Comparison of ENCODE assay signal across 8 cellular contexts in genomic region chr1:235971571-235972315, GRCh38.
DNase-seq lines count a peak whose midpoint lies in the region; ATAC-seq and TF ChIP-seq lines count a peak whose summit lies in the region.

No MANE protein-coding gene starts in this region.

- peak overlapping the region; percentile 92 for H3K27ac Mint-ChIP-seq in activated T-cell treated with anti-CD3 and anti-CD28 coated beads, Interleukin-2, amount 50 U/mL, for 24 hours

- TF ChIP-seq EP300 in esophagus muscularis mucosa (IDR thresholded peaks at IDR 0.05): no peak

- TF ChIP-seq CTCF in IMR-90 (conservative IDR thresholded peaks at IDR 0.05; ENCODE audit: low read depth, low read length) (peak; percentile 96), esophagus muscularis mucosa (IDR thresholded peaks at IDR 0.05) (peak; percentile 85 to 94 (median 87))

- H3K9me3 Mint-ChIP-seq in activated T-cell treated with anti-CD3 and anti-CD28 coated beads, Interleukin-2, amount 50 U/mL, for 24 hours: no peaks in the 10 kb centered on the region

- peak overlapping the region; percentile 89 for H3K4me2 ChIP-seq in IMR-90 (ENCODE audit: low read depth, low read length)

- H2AK5ac ChIP-seq in IMR-90 (ENCODE audit: low read depth, low read length): peak overlapping the region; percentile 60; the same call in 1 of the 2 replicates

- peak; percentile 95 for ATAC-seq in GM21528 (IDR thresholded peaks at IDR 0.05; ENCODE audit: low FRiP score, unreplicated experiment)
- peak; percentile 96 for ATAC-seq in IMR-90 (ENCODE audit: low read depth)

- H2BK120ac ChIP-seq in IMR-90 (ENCODE audit: low read depth, low read length): peak overlapping the region; percentile 97

- peak overlapping the region; percentile 99 for H3K4ac ChIP-seq in IMR-90 (ENCODE audit: low read depth, low read length)

- H3K4me1 ChIP-seq in IMR-90 (ENCODE audit: control insufficient read depth, insufficient read depth, low read length) (peaks cover 14% of the 10 kb centered on the region), esophagus muscularis mucosa (peaks cover 15 to 22% (median 21%) of the 10 kb centered on the region in 4 donors), muscle layer of duodenum (ENCODE audit: control insufficient read depth in 1 of 2, insufficient read depth in 2 of 2, low read length in 2 of 2) (peaks cover 5 to 6% of the 10 kb centered on the region in 2 donors)

- dilution Hi-C loops in IMR-90 (cut with HindIII; ENCODE audit: low sequenced_read_pairs, unreplicated experiment): no loop called here

- no peaks in the 10 kb centered on the region for H3K79me1 ChIP-seq in IMR-90 (ENCODE audit: low read depth in 1 of 2, low read length in 2 of 2)

- peaks cover 17% of the 10 kb centered on the region for H3K4me1 Mint-ChIP-seq in activated T-cell treated with anti-CD3 and anti-CD28 coated beads, Interleukin-2, amount 50 U/mL, for 24 hours (ENCODE audit: low read depth)

- H3K9ac ChIP-seq in IMR-90 (ENCODE audit: low read depth, low read length): peak overlapping the region; percentile 91

- in situ Hi-C loops in IMR-90 (cut with MboI; ENCODE audit: low sequenced_read_pairs): loop anchor here (5.0 to 10.0 kb wide), 2 partner anchors 109 to 457 kb away; no protein-coding TSS in a partner anchor

- H4K20me1 ChIP-seq in IMR-90 (ENCODE audit: insufficient read depth, low read length): no peaks in the 10 kb centered on the region

- H2BK20ac ChIP-seq in IMR-90 (ENCODE audit: low read depth, low read length): peak overlapping the region; percentile 87

- peak; percentile 78 for DNase-seq in DMS79 (lab: John Stamatoyannopoulos, UW)
- peak; percentile 93 for DNase-seq in IMR-90
- DNase-seq in OCI-M2 (lab: John Stamatoyannopoulos, UW; ENCODE audit: unreplicated experiment): peak; percentile 79
- DNase-seq in activated T-cell treated with anti-CD3 and anti-CD28 coated beads, Interleukin-2, amount 50 U/mL, for 24 hours: peak; percentile 92
- DNase-seq in esophagus muscularis mucosa (ENCODE audit: extremely low spot score): peak; percentile 98
- DNase-seq in stimulated activated CD8-positive, alpha-beta memory T cell treated with anti-CD3 and anti-CD28 coated beads, Interleukin-7, amount 100 ng/mL, for 24 hours (ENCODE audit: low read depth): peak; percentile 84

- H2BK5ac ChIP-seq in IMR-90 (ENCODE audit: low read depth, low read length, poor library complexity, severe bottlenecking): peak overlapping the region; percentile 96

- H3K27me3 ChIP-seq in IMR-90 (ENCODE audit: control insufficient read depth, insufficient read depth, low read length) (no peaks in the 10 kb centered on the region), esophagus muscularis mucosa (no peaks in the 10 kb centered on the region), muscle layer of duodenum (ENCODE audit: low read depth, low read length) (no peaks in the 10 kb centered on the region)

- CTCF ChIA-PET in IMR-90 (lab: Yijun Ruan, JAX): interaction anchor here (0.5 to 2.3 kb wide), 56 partner anchors 9 to 467 kb away, joined by 3 to 27 read pairs (median 4); partner anchors contain the start of genes B3GALNT2, LYST and NID1

- peak; percentile 97 for TF ChIP-seq RAD21 in IMR-90 (IDR thresholded peaks at IDR 0.05; ENCODE audit: low read length)

- H3K9me3 ChIP-seq in IMR-90 (ENCODE audit: control insufficient read depth, insufficient read depth, low read length) (peaks cover 2% of the 10 kb centered on the region), esophagus muscularis mucosa (no peaks in the 10 kb centered on the region), muscle layer of duodenum (ENCODE audit: control insufficient read depth in 1 of 2, low read length in 2 of 2) (no peaks in the 10 kb centered on the region)

- H3K4me3 Mint-ChIP-seq in activated T-cell treated with anti-CD3 and anti-CD28 coated beads, Interleukin-2, amount 50 U/mL, for 24 hours: peak overlapping the region; percentile 72

- peak overlapping the region; percentile 91 for H2BK15ac ChIP-seq in IMR-90 (ENCODE audit: low read depth, low read length)

- H3K27ac ChIP-seq in IMR-90 (ENCODE audit: insufficient read depth, low read length) (peak overlapping the region; percentile 95), esophagus muscularis mucosa (replicated peaks in 1 of 4) (peak overlapping the region; percentile 86 to 95 (median 92)), muscle layer of duodenum (ENCODE audit: low read length) (peak overlapping the region; percentile 97)

- H4K8ac ChIP-seq in IMR-90 (ENCODE audit: low read depth in 2 of 2, low read length in 2 of 2): peak overlapping the region; percentile 87 to 98

- H3K14ac ChIP-seq in IMR-90 (replicated peaks; ENCODE audit: low read depth, low read length): peak overlapping the region; percentile 93

- no peaks in the 10 kb centered on the region for H3K27me3 Mint-ChIP-seq in activated T-cell treated with anti-CD3 and anti-CD28 coated beads, Interleukin-2, amount 50 U/mL, for 24 hours

- H3K56ac ChIP-seq in IMR-90 (ENCODE audit: extremely low read depth, insufficient read depth, low read length): peak overlapping the region; percentile 97

- H4K91ac ChIP-seq in IMR-90 (ENCODE audit: insufficient read depth, low read depth, low read length): peak overlapping the region; percentile 95

- peaks cover 7% of the 10 kb centered on the region; the same call in 1 of the 2 replicates for H3K9me1 ChIP-seq in IMR-90 (ENCODE audit: insufficient read depth, low read length)

- intact Hi-C loops in IMR-90 (cut with micrococcal nuclease): loop anchor here (1.0 to 5.0 kb wide), 5 partner anchors 59 to 459 kb away; partner anchors contain the start of gene LYST
- intact Hi-C loops in esophagus muscularis mucosa (cut with DNase I): loop anchor here (5.0 to 10.0 kb wide), 4 partner anchors 93 to 459 kb away; partner anchors contain the start of genes LYST and NID1

- H3K23ac ChIP-seq in IMR-90 (ENCODE audit: low read depth, low read length): peak overlapping the region; percentile 95

- H3K36me3 Mint-ChIP-seq in activated T-cell treated with anti-CD3 and anti-CD28 coated beads, Interleukin-2, amount 50 U/mL, for 24 hours (ENCODE audit: low read depth): no peaks in the 10 kb centered on the region

- H2AFZ ChIP-seq in IMR-90 (replicated peaks; ENCODE audit: low read length, poor library complexity): peak overlapping the region; percentile 94

- TF ChIP-seq POLR2A in IMR-90 (IDR thresholded peaks at IDR 0.05; ENCODE audit: low read depth, low read length) (peak; percentile 68; the same call in 1 of the 2 replicates), esophagus muscularis mucosa (IDR thresholded peaks at IDR 0.05; ENCODE audit: low read depth) (no peak)

- H3K36me3 ChIP-seq in IMR-90 (ENCODE audit: control insufficient read depth, insufficient read depth, low read length): peaks cover 4% of the 10 kb centered on the region
- peaks cover 11 to 25% (median 19%) of the 10 kb centered on the region in 4 donors for H3K36me3 ChIP-seq in esophagus muscularis mucosa
- peaks cover 9 to 11% of the 10 kb centered on the region in 2 donors for H3K36me3 ChIP-seq in muscle layer of duodenum (ENCODE audit: control insufficient read depth in 1 of 2, insufficient read depth in 2 of 2, low read length in 2 of 2)

- H4K5ac ChIP-seq in IMR-90 (ENCODE audit: low read depth, low read length): peak overlapping the region; percentile 94

- peak overlapping the region; percentile 91 for H3K18ac ChIP-seq in IMR-90 (ENCODE audit: low read depth, low read length)

- 10% methylated on average over 2 of the region's 29 CpGs; no CpG with 5 or more reads in 1 of the 2 experiments for WGBS in IMR-90 (ENCODE audit: extremely low coverage in 2 of 2, insufficient read length in 1 of 2), 2 experiments
- 7% methylated on average over 26 of the region's 29 CpGs for WGBS in esophagus muscularis mucosa

- no TSS peak for BruUV-seq in IMR-90 (replicated peaks; lab: Mats Ljungman, UMichigan)

- H3K4me3 ChIP-seq in IMR-90 (ENCODE audit: insufficient read depth, low read depth, low read length): peak overlapping the region; percentile 40
- H3K4me3 ChIP-seq in esophagus muscularis mucosa: peak overlapping the region; percentile 41 to 56 (median 52)
- peak overlapping the region; percentile 57 to 66 for H3K4me3 ChIP-seq in muscle layer of duodenum (ENCODE audit: low read depth in 1 of 2, low read length in 2 of 2)

- H2AK9ac ChIP-seq in IMR-90 (replicated peaks; ENCODE audit: low read depth, low read length, poor library complexity): peak overlapping the region; percentile 94

- POLR2A ChIA-PET in IMR-90 (lab: Charles Lee; ENCODE audit: unreplicated experiment): interaction anchor here (0.6 to 1.4 kb wide), 4 partner anchors 54 to 311 kb away, joined by 3 to 5 read pairs (median 3); no protein-coding TSS in a partner anchor

TF ChIP-seq in IMR-90, 13 proteins besides CTCF, POLR2A, EP300 and RAD21 (continues in another document):
- TF ChIP-seq RFX5 (IDR thresholded peaks at IDR 0.05; ENCODE audit: low read depth, low read length) (no peak), FOS (IDR thresholded peaks at IDR 0.05; ENCODE audit: low read depth, low read length) (no peak), MXI1 (IDR thresholded peaks at IDR 0.05; ENCODE audit: borderline replicate concordance, low read depth, low read length) (peak; percentile 75), MAZ (IDR thresholded peaks at IDR 0.05; ENCODE audit: borderline replicate concordance, low read depth, low read length) (peak; percentile 70), CHD1 (IDR thresholded peaks at IDR 0.05; ENCODE audit: low read depth, low read length) (no peak), BHLHE40 (IDR thresholded peaks at IDR 0.05; ENCODE audit: low read depth, low read length) (no peak; the same call in 1 of the 2 replicates), NFE2L2 (IDR thresholded peaks at IDR 0.05; ENCODE audit: low read depth, low read length) (no peak), ELK1 (IDR thresholded peaks at IDR 0.05; ENCODE audit: borderline replicate concordance, low read depth, low read length) (no peak), SMC3 (IDR thresholded peaks at IDR 0.05; ENCODE audit: low read depth, low read length) (peak; percentile 93), RCOR1 (IDR thresholded peaks at IDR 0.05; ENCODE audit: insufficient replicate concordance, low read length) (no peak)

Comparison
In these comparisons a context has a peak if more than half of its experiments do, and no peak if none do; other contexts are left out.
1. Peak in every context shown above with its lines: DNase-seq, ATAC-seq, H3K4me3 ChIP-seq and H3K27ac ChIP-seq.